8 cellular contexts compared by ENCODE assay signal in genomic region chr5:35924950-35925722, GRCh38. TPM values are rescaled to one million over a fixed set of nuclear protein-coding genes. Genes with fewer than 3 reads are reported as not detected.
DNase-seq lines count a peak whose midpoint lies in the region; ATAC-seq, FAIRE-seq and TF ChIP-seq lines count a peak whose summit lies in the region.

No MANE protein-coding gene starts in this region.

- H3K4me3 Mint-ChIP-seq in activated T-helper 2 cell treated with anti-CD3 and anti-CD28 coated beads, Interferon-gamma antibody, Interleukin-2, Interleukin-4, amounts not matched to agents 10 μg/mL and 5 μg/mL and 100 μg/mL, durations not matched to agents 14 hours and 24 hours and 36 hours (ENCODE audit: low read depth): peak overlapping the region; percentile 64
- no peak overlapping the region for H3K4me3 Mint-ChIP-seq in osteocyte (ENCODE audit: unreplicated experiment)

- peak; percentile 42 for DNase-seq in ACHN
- peak; percentile 74 for DNase-seq in RCC 7860 (ENCODE audit: low spot score)
- DNase-seq in activated T-helper 2 cell treated with anti-CD3 and anti-CD28 coated beads, Interferon-gamma antibody, Interleukin-2, Interleukin-4, amounts not matched to agents 10 μg/mL and 5 μg/mL and 100 μg/mL, durations not matched to agents 14 hours and 24 hours and 36 hours (ENCODE audit: low spot score): peak; percentile 82
- peak; percentile 44 for DNase-seq in fibroblast of the conjunctiva (ENCODE audit: low read depth)
- peak; percentile 88 for DNase-seq in osteocyte (ENCODE audit: extremely low spot score, unreplicated experiment)
- DNase-seq in thyroid gland: peak; percentile 45 to 67

- intact Hi-C loops in activated T-helper 2 cell treated with anti-CD3 and anti-CD28 coated beads, Interferon-gamma antibody, Interleukin-2, Interleukin-4, amounts not matched to agents 10 μg/mL and 5 μg/mL and 100 μg/mL, durations not matched to agents 14 hours and 24 hours and 36 hours (cut with micrococcal nuclease): loop anchor here (1.0 to 5.0 kb wide), 8 partner anchors 21 to 1428 kb away; no protein-coding TSS in a partner anchor
- intact Hi-C loops in thyroid gland (cut with DNase I): loop anchor here (5.0 to 10.0 kb wide), 2 partner anchors 148 to 310 kb away; partner anchors contain the start of gene SPEF2

- H3K27ac ChIP-seq in thyroid gland: no peak overlapping the region

- ATAC-seq in GM18505 (IDR thresholded peaks at IDR 0.05; ENCODE audit: unreplicated experiment): peak; percentile 87
- peak; percentile 55 for ATAC-seq in HG03378 (IDR thresholded peaks at IDR 0.05; ENCODE audit: unreplicated experiment)

- peaks cover under 1% of the 10 kb centered on the region for H3K9me3 Mint-ChIP-seq in activated T-helper 2 cell treated with anti-CD3 and anti-CD28 coated beads, Interferon-gamma antibody, Interleukin-2, Interleukin-4, amounts not matched to agents 10 μg/mL and 5 μg/mL and 100 μg/mL, durations not matched to agents 14 hours and 24 hours and 36 hours
- no peaks in the 10 kb centered on the region for H3K9me3 Mint-ChIP-seq in osteocyte (ENCODE audit: unreplicated experiment)

- H3K36me3 ChIP-seq in thyroid gland: no peaks in the 10 kb centered on the region

- no peaks in the 10 kb centered on the region for H3K4me1 ChIP-seq in thyroid gland

- no peak overlapping the region for H3K4me3 ChIP-seq in thyroid gland (replicated peaks in 1 of 3)

- TF ChIP-seq POLR2A in GM18505 (IDR thresholded peaks at IDR 0.05; ENCODE audit: borderline replicate concordance, extremely low read depth, insufficient read depth, insufficient read length) (no peak), thyroid gland (IDR thresholded peaks at IDR 0.05) (no peak)

- peaks cover 44% of the 10 kb centered on the region for H3K4me1 Mint-ChIP-seq in activated T-helper 2 cell treated with anti-CD3 and anti-CD28 coated beads, Interferon-gamma antibody, Interleukin-2, Interleukin-4, amounts not matched to agents 10 μg/mL and 5 μg/mL and 100 μg/mL, durations not matched to agents 14 hours and 24 hours and 36 hours (ENCODE audit: low read depth)
- peaks cover 19% of the 10 kb centered on the region for H3K4me1 Mint-ChIP-seq in osteocyte (ENCODE audit: unreplicated experiment)

- H3K27ac Mint-ChIP-seq in activated T-helper 2 cell treated with anti-CD3 and anti-CD28 coated beads, Interferon-gamma antibody, Interleukin-2, Interleukin-4, amounts not matched to agents 10 μg/mL and 5 μg/mL and 100 μg/mL, durations not matched to agents 14 hours and 24 hours and 36 hours: peak overlapping the region; percentile 69
- no peak overlapping the region for H3K27ac Mint-ChIP-seq in osteocyte (ENCODE audit: unreplicated experiment)

- WGBS in thyroid gland, 2 donors: 24 to 36% methylated on average over 11 to 21 of the region's 21 CpGs

- peaks cover 7% of the 10 kb centered on the region for H3K36me3 Mint-ChIP-seq in activated T-helper 2 cell treated with anti-CD3 and anti-CD28 coated beads, Interferon-gamma antibody, Interleukin-2, Interleukin-4, amounts not matched to agents 10 μg/mL and 5 μg/mL and 100 μg/mL, durations not matched to agents 14 hours and 24 hours and 36 hours (ENCODE audit: low read depth)
- H3K36me3 Mint-ChIP-seq in osteocyte (ENCODE audit: unreplicated experiment): no peaks in the 10 kb centered on the region

- in situ Hi-C loops in ACHN (cut with HindIII; ENCODE audit: low pct_ligation_motif_present, low pct_unique_long_range_greater_than_20kb, low sequenced_read_pairs): no loop called here

- TF ChIP-seq CTCF in osteocyte (IDR thresholded peaks at IDR 0.05) (peak; percentile 86), thyroid gland (IDR thresholded peaks at IDR 0.05) (peak in 4 of 6 experiments; percentile 28 to 67 (median 47))

- H3K27me3 ChIP-seq in thyroid gland: no peaks in the 10 kb centered on the region

- H3K9me3 ChIP-seq in thyroid gland: no peaks in the 10 kb centered on the region

- peak; percentile 27 for FAIRE-seq in RCC 7860 (lab: Jason Lieb, UNC)

- peaks cover 2% of the 10 kb centered on the region for H3K27me3 Mint-ChIP-seq in activated T-helper 2 cell treated with anti-CD3 and anti-CD28 coated beads, Interferon-gamma antibody, Interleukin-2, Interleukin-4, amounts not matched to agents 10 μg/mL and 5 μg/mL and 100 μg/mL, durations not matched to agents 14 hours and 24 hours and 36 hours (ENCODE audit: low read depth)
- peaks cover 23% of the 10 kb centered on the region for H3K27me3 Mint-ChIP-seq in osteocyte (ENCODE audit: unreplicated experiment)

RNA-seq across cellular contexts. Expression of gene CAPSL, which starts 13.3 kb away (rescaled TPM):
- total RNA-seq in activated T-helper 2 cell treated with anti-CD3 and anti-CD28 coated beads, Interferon-gamma antibody, Interleukin-2, Interleukin-4, amounts not matched to agents 10 μg/mL and 5 μg/mL and 100 μg/mL, durations not matched to agents 14 hours and 24 hours and 36 hours: 0.50 and 1.2 TPM in 2 replicates
- total RNA-seq in osteocyte: not detected in 2 replicates
- total RNA-seq in thyroid gland: 1 to 10 TPM in 1 of 4 donors, under 1 TPM in 1, not detected in 2; 0.33 to 2.4 TPM
